In the genomic region with DNA sequence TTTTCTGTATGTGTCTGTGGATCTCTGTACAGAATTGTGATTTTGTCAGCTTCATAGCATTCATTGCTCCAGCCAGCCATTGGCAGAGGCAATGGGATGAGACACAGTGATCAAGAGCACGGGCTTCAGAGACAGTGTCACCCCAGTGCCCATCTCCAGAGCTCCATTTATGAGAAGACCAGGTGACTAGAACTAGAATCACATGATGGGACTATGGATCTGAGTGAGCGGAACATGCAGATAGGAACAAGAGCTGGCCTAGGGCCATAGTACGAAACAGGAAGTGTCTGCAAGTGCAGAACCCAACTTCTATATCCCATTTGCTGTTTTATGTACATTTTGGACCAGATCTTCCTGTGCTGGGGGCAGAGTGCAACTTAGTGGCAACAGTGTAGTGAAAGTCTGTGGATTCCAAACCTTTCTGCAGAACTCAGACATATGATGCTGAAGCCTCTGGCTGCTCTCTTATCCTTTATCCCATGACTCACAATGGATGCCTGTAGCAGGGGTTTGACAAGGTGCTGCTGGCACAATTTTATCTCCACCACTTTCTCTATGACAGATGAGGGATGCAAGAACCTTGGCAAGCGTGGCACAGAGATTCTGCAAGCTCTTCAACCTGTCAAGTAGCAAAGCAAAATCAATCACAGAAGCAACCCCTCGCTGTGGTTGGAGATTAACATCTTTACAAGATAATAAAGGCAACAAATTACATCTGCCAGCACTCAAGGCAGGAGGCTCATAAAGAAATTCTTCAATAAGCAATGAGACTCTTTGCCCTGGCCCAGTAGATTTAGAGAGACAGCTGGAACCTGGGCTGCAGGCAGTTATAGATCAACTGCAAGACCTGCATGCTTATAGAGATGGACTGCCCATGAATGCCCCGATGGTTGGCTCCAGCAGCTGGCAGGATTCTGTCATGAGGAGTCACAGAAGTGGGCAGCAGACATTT, we compare ENCODE assay signal across 23 cellular contexts.
A peak's percentile ranks its signal among the peaks of the same experiment; 100 is the strongest.
DNase-seq lines count a peak whose midpoint lies in the region; ATAC-seq and TF ChIP-seq lines count a peak whose summit lies in the region.
"Had no signal": no experiment of that assay in that cellular context is flagged by ENCODE, and none has a peak within 500 bp of the region (broad histone marks: within the 10 kb centered on the region; RNA-seq: fewer than 3 reads in every experiment).

No MANE protein-coding gene starts in this region.

- H3K4me3 Mint-ChIP-seq in T-cell: no peak overlapping the region
- H3K4me3 Mint-ChIP-seq: activated CD4-positive, alpha-beta memory T cell treated with anti-CD3 and anti-CD28 coated beads, Interleukin-2, amount 10 ng/mL, durations not matched to agents 7 days and 5 days; activated naive CD8-positive, alpha-beta T cell treated with anti-CD3 and anti-CD28 coated beads for 36 hours; activated T-cell treated with anti-CD3 and anti-CD28 coated beads, Interleukin-2, amount 50 U/mL, for 4 hours; nephron progenitor cell had no signal

- H3K36me3 Mint-ChIP-seq in T-cell: no peaks in the 10 kb centered on the region
- H3K36me3 Mint-ChIP-seq: activated naive CD8-positive, alpha-beta T cell treated with anti-CD3 and anti-CD28 coated beads for 36 hours had no signal

- no peaks in the 10 kb centered on the region for H3K4me1 Mint-ChIP-seq in T-cell
- H3K4me1 Mint-ChIP-seq: activated CD4-positive, alpha-beta memory T cell treated with anti-CD3 and anti-CD28 coated beads, Interleukin-2, amount 10 ng/mL, durations not matched to agents 7 days and 5 days; activated naive CD8-positive, alpha-beta T cell treated with anti-CD3 and anti-CD28 coated beads for 36 hours had no signal

- no peak for TF ChIP-seq POLR2A in prostate gland (IDR thresholded peaks at IDR 0.05)

- H3K27ac Mint-ChIP-seq in T-cell: no peak overlapping the region
- H3K27ac Mint-ChIP-seq: activated CD4-positive, alpha-beta memory T cell treated with anti-CD3 and anti-CD28 coated beads, Interleukin-2, amount 10 ng/mL, durations not matched to agents 7 days and 5 days; activated naive CD8-positive, alpha-beta T cell treated with anti-CD3 and anti-CD28 coated beads for 36 hours; nephron progenitor cell had no signal

- no peaks in the 10 kb centered on the region for H3K27me3 ChIP-seq in prostate gland (replicated peaks; ENCODE audit: insufficient read depth)
- H3K27me3 ChIP-seq: esophagus squamous epithelium had no signal

- H3K9me3 Mint-ChIP-seq in T-cell: peaks cover 8 to 13% (median 10%) of the 10 kb centered on the region in 3 donors

- peaks cover 5% of the 10 kb centered on the region for H3K4me1 ChIP-seq in prostate gland (replicated peaks)
- H3K4me1 ChIP-seq: esophagus squamous epithelium, HAP-1 had no signal

- POLR2A ChIA-PET in T-cell (lab: Charles Lee): no interaction called here

- ATAC-seq in T-cell (replicated peaks in 1 of 4) (no peak), HG02623 (IDR thresholded peaks at IDR 0.05; ENCODE audit: unreplicated experiment) (no peak), GM18909 (IDR thresholded peaks at IDR 0.05; ENCODE audit: poor library complexity, unreplicated experiment) (no peak)
- ATAC-seq: activated T-cell treated with anti-CD3 and anti-CD28 coated beads, Interleukin-2, amount 50 U/mL, for 4 hours had no signal

- H3K9me3 ChIP-seq in prostate gland: no peaks in the 10 kb centered on the region
- H3K9me3 ChIP-seq: esophagus squamous epithelium, HAP-1 had no signal

- H3K27me3 Mint-ChIP-seq in T-cell: no peaks in the 10 kb centered on the region
- H3K27me3 Mint-ChIP-seq: activated CD4-positive, alpha-beta memory T cell treated with anti-CD3 and anti-CD28 coated beads, Interleukin-2, amount 10 ng/mL, durations not matched to agents 7 days and 5 days; activated naive CD8-positive, alpha-beta T cell treated with anti-CD3 and anti-CD28 coated beads for 36 hours had no signal

- CTCF ChIA-PET in T-cell (lab: Charles Lee): no interaction called here

- DNase-seq in GM04504 (ENCODE audit: low read depth) (peak; percentile 56), NCI-H226 (peak; percentile 90), choroid plexus epithelial cell (ENCODE audit: low read depth) (peak; percentile 20), prostate gland (ENCODE audit: low spot score) (peak; percentile 48), T-cell (no peak)
- DNase-seq: activated CD4-positive, alpha-beta memory T cell treated with anti-CD3 and anti-CD28 coated beads, Interleukin-2, amount 10 ng/mL, durations not matched to agents 7 days and 5 days; activated naive CD8-positive, alpha-beta T cell treated with anti-CD3 and anti-CD28 coated beads for 36 hours; activated T-cell treated with anti-CD3 and anti-CD28 coated beads, Interleukin-2, amount 50 U/mL, for 4 hours; DMS53; esophagus squamous epithelium; kidney; NCI-H2029 treated with DMSO at 0.1 percent for 48 hours; NCI-H526 treated with DMSO at 0.1 percent for 48 hours; nephron progenitor cell; PC-9; stimulated activated CD4-positive, alpha-beta T cell treated with anti-CD3 and anti-CD28 coated beads, Interleukin-15, amount 100 ng/mL, for 24 hours; stimulated activated naive CD4-positive, alpha-beta T cell treated with Interleukin-2 at 50 U/mL for 16 hours; trophoblast cell; WERI-Rb-1 had no signal

- 32% methylated on average over 6 of the region's 6 CpGs for WGBS in prostate gland

- no peak overlapping the region for H3K27ac ChIP-seq in prostate gland
- H3K27ac ChIP-seq: C4-2B, esophagus squamous epithelium, PC-9, WERI-Rb-1 had no signal

- no peak for TF ChIP-seq CTCF in choroid plexus epithelial cell (conservative IDR thresholded peaks at IDR 0.05; ENCODE audit: low read depth, low read length)
- TF ChIP-seq CTCF in prostate gland (IDR thresholded peaks at IDR 0.05): no peak

- intact Hi-C loops in prostate gland (cut with DNase I): no loop called here

- H3K36me3 ChIP-seq in prostate gland: no peaks in the 10 kb centered on the region
- H3K36me3 ChIP-seq: esophagus squamous epithelium, HAP-1, WERI-Rb-1 had no signal

- no peak overlapping the region for H3K4me3 ChIP-seq in choroid plexus epithelial cell (ENCODE audit: low read depth, low read length)
- no peak overlapping the region for H3K4me3 ChIP-seq in prostate gland
- H3K4me3 ChIP-seq: esophagus squamous epithelium, HAP-1, PC-9 had no signal

Comparison
In these comparisons a context has a peak if more than half of its experiments do, and no peak if none do; other contexts are left out.
1. DNase-seq: peak in GM04504 (single experiment), NCI-H226 (single experiment), choroid plexus epithelial cell (single experiment) and prostate gland (single experiment); none in T-cell (0 of 34).